Comparison of ENCODE assay signal across 23 cellular contexts in the genomic region with DNA sequence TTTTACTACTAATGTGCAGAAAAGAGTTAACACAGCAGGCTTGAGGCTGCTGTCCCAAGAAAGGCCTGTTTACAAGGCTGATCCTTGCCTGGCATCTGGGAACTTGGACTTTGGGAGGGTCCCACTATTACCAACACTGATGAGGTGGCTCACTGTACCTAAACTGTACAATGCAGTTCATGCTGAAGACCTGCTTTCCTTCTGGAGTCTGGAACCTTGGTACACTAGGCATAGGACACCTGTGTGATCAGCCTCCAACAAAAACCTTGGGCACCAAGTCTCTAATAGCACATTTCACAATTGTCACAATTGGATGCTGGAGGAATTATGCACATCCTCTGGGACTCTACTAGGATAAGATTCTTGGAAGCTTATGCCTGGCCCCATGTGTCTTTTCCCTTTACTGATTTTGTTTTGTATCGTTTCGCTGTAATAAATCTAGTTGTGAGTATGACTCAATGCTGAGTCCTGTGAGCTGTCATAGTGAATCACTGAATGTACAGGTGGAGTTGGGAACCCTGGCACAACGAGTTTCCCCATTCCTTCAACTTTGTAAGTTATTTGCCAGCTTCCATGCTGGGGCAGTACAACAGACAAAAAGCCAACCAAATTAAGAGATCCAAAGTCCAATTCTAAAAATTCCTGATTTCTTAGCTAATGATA. TPM values are rescaled to one million over a fixed set of nuclear protein-coding genes. Genes with fewer than 3 reads are reported as not detected.
DNase-seq lines count a peak whose midpoint lies in the region; ATAC-seq, FAIRE-seq and TF ChIP-seq lines count a peak whose summit lies in the region.
"Had no signal": no experiment of that assay in that cellular context is flagged by ENCODE, and none has a peak within 500 bp of the region (broad histone marks: within the 10 kb centered on the region; RNA-seq: fewer than 3 reads in every experiment).

No MANE protein-coding gene starts in this region.

- no peaks in the 10 kb centered on the region for H3K9me2 ChIP-seq in SK-N-SH

- TF ChIP-seq CTCF in MCF 10A (IDR thresholded peaks at IDR 0.05; ENCODE audit: unreplicated experiment) (no peak), breast epithelium (IDR thresholded peaks at IDR 0.05) (no peak), SK-N-SH (IDR thresholded peaks at IDR 0.05) (no peak), osteocyte (IDR thresholded peaks at IDR 0.05) (no peak)

- H4K20me1 ChIP-seq in SK-N-SH (ENCODE audit: insufficient read depth), result no peaks in the 10 kb centered on the region

- H2AFZ ChIP-seq in SK-N-SH (ENCODE audit: low read depth), result no peak overlapping the region

- intact Hi-C loops in MCF 10A (cut with micrococcal nuclease), result no loop called here
- intact Hi-C loops in breast epithelium (cut with DNase I; ENCODE audit: low total_unique reads), result no loop called here

- no peak overlapping the region for H3K27ac Mint-ChIP-seq in MCF 10A (ENCODE audit: low read depth, unreplicated experiment)
- H3K27ac Mint-ChIP-seq in osteocyte (ENCODE audit: unreplicated experiment), result no peak overlapping the region
- no peak overlapping the region for H3K27ac Mint-ChIP-seq in activated CD8-positive, alpha-beta T cell treated with anti-CD3 and anti-CD28 coated beads, Interleukin-2, amount 10 ng/mL, durations not matched to agents 7 days and 5 days

- peak; percentile 9 for FAIRE-seq in urothelium cell line (lab: Jason Lieb, UNC)
- FAIRE-seq: A204.1, kidney had no signal

- H3K27me3 ChIP-seq in breast epithelium, result no peaks in the 10 kb centered on the region
- no peaks in the 10 kb centered on the region for H3K27me3 ChIP-seq in SK-N-SH (ENCODE audit: insufficient read depth)
- H3K27me3 ChIP-seq: stomach, upper lobe of right lung had no signal

- no peak for TF ChIP-seq RAD21 in SK-N-SH (IDR thresholded peaks at IDR 0.05; ENCODE audit: low read length)

- peak in 1 of 2 experiments; percentile 52; a peak in 1 of 4 replicates for TF ChIP-seq EP300 in SK-N-SH (IDR thresholded peaks at IDR 0.05; ENCODE audit: borderline replicate concordance in 1 of 2, low read depth in 1 of 2, low read length in 1 of 2)

- H3K4me3 ChIP-seq in breast epithelium (no peak overlapping the region), SK-N-SH (ENCODE audit: low read depth in 2 of 2, low read length in 1 of 2) (no peak overlapping the region)
- H3K4me3 ChIP-seq: HAP-1, stomach, upper lobe of right lung had no signal

- DNase-seq in MCF 10A (ENCODE audit: unreplicated experiment), result peak; percentile 75
- DNase-seq in breast epithelium (ENCODE audit: low spot score in 2 of 2), result no peak
- no peak for DNase-seq in SK-N-SH
- peak; percentile 64 for DNase-seq in fibroblast of gingiva (ENCODE audit: low read depth)
- peak; percentile 32 for DNase-seq in urothelium cell line (ENCODE audit: low spot score)
- no peak for DNase-seq in osteocyte (ENCODE audit: extremely low spot score, unreplicated experiment)
- no peak for DNase-seq in activated CD8-positive, alpha-beta T cell treated with anti-CD3 and anti-CD28 coated beads, Interleukin-2, amount 10 ng/mL, durations not matched to agents 7 days and 5 days
- DNase-seq: activated CD4-positive, alpha-beta T cell treated with anti-CD3 and anti-CD28 coated beads for 48 hours; activated naive CD4-positive, alpha-beta T cell treated with Interleukin-2 at 50 U/mL for 16 hours; C1 segment of cervical spinal cord; cortex of kidney; DMS153; erythroblast; kidney; MM.1S; NCI-H2029 treated with DMSO at 0.1 percent for 48 hours; NCI-H524; stomach; upper lobe of right lung had no signal

- H3K4me3 Mint-ChIP-seq in MCF 10A (ENCODE audit: unreplicated experiment), result no peak overlapping the region
- no peak overlapping the region for H3K4me3 Mint-ChIP-seq in osteocyte (ENCODE audit: unreplicated experiment)
- H3K4me3 Mint-ChIP-seq in activated CD8-positive, alpha-beta T cell treated with anti-CD3 and anti-CD28 coated beads, Interleukin-2, amount 10 ng/mL, durations not matched to agents 7 days and 5 days, result no peak overlapping the region

- no peak overlapping the region for H3K4me2 ChIP-seq in SK-N-SH

- H3K27me3 Mint-ChIP-seq in MCF 10A (ENCODE audit: insufficient read depth, unreplicated experiment) (no peaks in the 10 kb centered on the region), osteocyte (ENCODE audit: unreplicated experiment) (peaks cover 49% of the 10 kb centered on the region)
- no peaks in the 10 kb centered on the region for H3K27me3 Mint-ChIP-seq in activated CD8-positive, alpha-beta T cell treated with anti-CD3 and anti-CD28 coated beads, Interleukin-2, amount 10 ng/mL, durations not matched to agents 7 days and 5 days (ENCODE audit: low read depth)

- H3K4me1 ChIP-seq in breast epithelium (no peaks in the 10 kb centered on the region), SK-N-SH (ENCODE audit: control insufficient read depth in 1 of 2, insufficient read depth in 2 of 2, low read depth in 1 of 2, low read length in 1 of 2) (no peaks in the 10 kb centered on the region; a peak in 1 of 4 replicates)
- H3K4me1 ChIP-seq: HAP-1, stomach, upper lobe of right lung had no signal

- no peak for TF ChIP-seq POLR2A in breast epithelium (IDR thresholded peaks at IDR 0.05)

- H3K36me3 ChIP-seq in breast epithelium, result no peaks in the 10 kb centered on the region
- no peaks in the 10 kb centered on the region for H3K36me3 ChIP-seq in SK-N-SH (replicated peaks in 1 of 2; ENCODE audit: control insufficient read depth in 1 of 2, insufficient read depth in 2 of 2, low read length in 1 of 2)
- H3K36me3 ChIP-seq: HAP-1, stomach, upper lobe of right lung had no signal

- H3K36me3 Mint-ChIP-seq in MCF 10A (ENCODE audit: insufficient read depth, unreplicated experiment) (peaks cover 6% of the 10 kb centered on the region), osteocyte (ENCODE audit: unreplicated experiment) (no peaks in the 10 kb centered on the region)
- peaks cover 5% of the 10 kb centered on the region for H3K36me3 Mint-ChIP-seq in activated CD8-positive, alpha-beta T cell treated with anti-CD3 and anti-CD28 coated beads, Interleukin-2, amount 10 ng/mL, durations not matched to agents 7 days and 5 days (ENCODE audit: low read depth)

- no TSS peak for BruUV-seq in MCF 10A (replicated peaks; lab: Mats Ljungman, UMichigan)

- POLR2A ChIA-PET in MCF 10A (lab: Yijun Ruan, JAX), result interaction anchor here (1.2 to 1.5 kb wide), 3 partner anchors 13 to 22 kb away, joined by 3 to 7 read pairs (median 3); no protein-coding TSS in a partner anchor
- POLR2A ChIA-PET in SK-N-SH (lab: Yijun Ruan, JAX), result no interaction called here
- POLR2A ChIA-PET in activated CD8-positive, alpha-beta T cell treated with anti-CD3 and anti-CD28 coated beads, Interleukin-2, amount 10 ng/mL, durations not matched to agents 7 days and 5 days (lab: Charles Lee), result no interaction called here

- H3K9ac ChIP-seq in SK-N-SH, result no peak overlapping the region

- peaks cover 5% of the 10 kb centered on the region for H3F3A ChIP-seq in SK-N-SH (replicated peaks; ENCODE audit: insufficient read depth)

- 9% methylated on average over 3 of the region's 3 CpGs for WGBS in SK-N-SH (ENCODE audit: low lambda C conversion rate)

- ATAC-seq in activated CD8-positive, alpha-beta T cell treated with anti-CD3 and anti-CD28 coated beads, Interleukin-2, amount 10 ng/mL, durations not matched to agents 7 days and 5 days, result no peak
- no peak for ATAC-seq in HG03280 (IDR thresholded peaks at IDR 0.05; ENCODE audit: unreplicated experiment)
- ATAC-seq: sciatic nerve, upper lobe of right lung had no signal

- no peaks in the 10 kb centered on the region for H3K9me3 Mint-ChIP-seq in MCF 10A (ENCODE audit: unreplicated experiment)
- H3K9me3 Mint-ChIP-seq in osteocyte (ENCODE audit: unreplicated experiment), result no peaks in the 10 kb centered on the region
- peaks cover 5% of the 10 kb centered on the region for H3K9me3 Mint-ChIP-seq in activated CD8-positive, alpha-beta T cell treated with anti-CD3 and anti-CD28 coated beads, Interleukin-2, amount 10 ng/mL, durations not matched to agents 7 days and 5 days (ENCODE audit: insufficient read depth)

- H3K4me1 Mint-ChIP-seq in MCF 10A (ENCODE audit: insufficient read depth, unreplicated experiment) (peaks cover 14% of the 10 kb centered on the region), osteocyte (ENCODE audit: unreplicated experiment) (no peaks in the 10 kb centered on the region)
- peaks cover 14% of the 10 kb centered on the region for H3K4me1 Mint-ChIP-seq in activated CD8-positive, alpha-beta T cell treated with anti-CD3 and anti-CD28 coated beads, Interleukin-2, amount 10 ng/mL, durations not matched to agents 7 days and 5 days (ENCODE audit: low read depth)

- no peak overlapping the region for H3K27ac ChIP-seq in breast epithelium
- H3K27ac ChIP-seq in SK-N-SH (ENCODE audit: low read depth in 2 of 2, low read length in 1 of 2), result no peak overlapping the region
- H3K27ac ChIP-seq: stomach, upper lobe of right lung had no signal

- CTCF ChIA-PET in MCF 10A (lab: Yijun Ruan, JAX), result interaction anchor here (0.6 to 1.7 kb wide), 3 partner anchors 14 to 99 kb away, joined by 3 to 8 read pairs (median 4); no protein-coding TSS in a partner anchor
- CTCF ChIA-PET in SK-N-SH (lab: Yijun Ruan, JAX), result no interaction called here
- CTCF ChIA-PET in activated CD8-positive, alpha-beta T cell treated with anti-CD3 and anti-CD28 coated beads, Interleukin-2, amount 10 ng/mL, durations not matched to agents 7 days and 5 days (lab: Charles Lee), result no interaction called here

- no peaks in the 10 kb centered on the region for H3K79me2 ChIP-seq in SK-N-SH (ENCODE audit: insufficient read depth)

- H3K9me3 ChIP-seq in breast epithelium, result no peaks in the 10 kb centered on the region
- no peaks in the 10 kb centered on the region for H3K9me3 ChIP-seq in SK-N-SH
- H3K9me3 ChIP-seq: HAP-1, stomach, upper lobe of right lung had no signal

TF ChIP-seq in SK-N-SH, 30 proteins besides CTCF, POLR2A, EP300 and RAD21 (continues in another document):
- TF ChIP-seq MXI1 (IDR thresholded peaks at IDR 0.05; ENCODE audit: low read depth, low read length) (no peak), RFX5 (IDR thresholded peaks at IDR 0.05; ENCODE audit: low read length) (no peak), EZH2phosphoT487 (IDR thresholded peaks at IDR 0.05; ENCODE audit: borderline replicate concordance, low read depth) (no peak)

RNA-seq across cellular contexts. Expression of a gene that starts 45.9 kb away (rescaled TPM):
- total RNA-seq in MCF 10A (2022) (1.1 and 1.6 TPM in 2 replicates), breast epithelium (1 to 10 TPM; 2.9 to 5.4 (median 5.1) TPM), osteocyte (0.13 TPM in 1 of 2 replicates, not detected in the other)
- polyA plus RNA-seq in SK-N-SH (2012; rRNA removed), result 0.85 and 1.3 TPM in 2 replicates
- 1.1 and 1.5 TPM in 2 replicates for polyA plus RNA-seq in SK-N-SH (2012; cell fraction: cytosol; rRNA removed)
- polyA plus RNA-seq in SK-N-SH (2012; cell fraction: nucleus; rRNA removed), result 1.8 and 3.7 TPM in 2 replicates
- total RNA-seq in activated CD8-positive, alpha-beta T cell treated with anti-CD3 and anti-CD28 coated beads, Interleukin-2, amount 10 ng/mL, durations not matched to agents 7 days and 5 days, result 1 to 10 TPM; 2.7 to 3.4 TPM

Comparison
In these comparisons a context has a peak if more than half of its experiments do, and no peak if none do; other contexts are left out.
1. DNase-seq: peak in MCF 10A (single experiment), fibroblast of gingiva (single experiment) and urothelium cell line (single experiment); none in breast epithelium (0 of 2), SK-N-SH (single experiment), osteocyte (single experiment) and activated CD8-positive, alpha-beta T cell treated with anti-CD3 and anti-CD28 coated beads, Interleukin-2, amount 10 ng/mL, durations not matched to agents 7 days and 5 days (single experiment).